ENCODE assay signal across 12 cellular contexts in genomic region chr16:56558024-56558747, GRCh38. TPM values are rescaled to one million over a fixed set of nuclear protein-coding genes. Genes with fewer than 3 reads are reported as not detected.
DNase-seq lines count a peak whose midpoint lies in the region; ATAC-seq and TF ChIP-seq lines count a peak whose summit lies in the region.
"Had no signal": no experiment of that assay in that cellular context is flagged by ENCODE, and none has a peak within 500 bp of the region (broad histone marks: within the 10 kb centered on the region; RNA-seq: fewer than 3 reads in every experiment).

No MANE protein-coding gene starts in this region.

- no peak overlapping the region for H2BK12ac ChIP-seq in trophoblast cell (ENCODE audit: low read length)

- H3K4me3 Mint-ChIP-seq in GM23338 = no peak overlapping the region
- H3K4me3 Mint-ChIP-seq: dendritic cell treated with granulocyte-macrophage colony-stimulating factor and Interleukin-4, amounts not matched to agents 40 ng/mL and 50 ng/mL, for 4 days had no signal

- no peak overlapping the region for H2BK120ac ChIP-seq in trophoblast cell (ENCODE audit: insufficient read depth, low read length, poor library complexity)

- H3K9me3 ChIP-seq in trophoblast cell (ENCODE audit: insufficient read depth, low read depth, low read length) = no peaks in the 10 kb centered on the region

- H4K20me1 ChIP-seq in GM23338 (replicated peaks; ENCODE audit: insufficient read depth) = no peaks in the 10 kb centered on the region

- H3K14ac ChIP-seq in trophoblast cell (ENCODE audit: low read length) = no peak overlapping the region

- H3K9me3 Mint-ChIP-seq in GM23338 = no peaks in the 10 kb centered on the region
- H3K9me3 Mint-ChIP-seq: dendritic cell treated with granulocyte-macrophage colony-stimulating factor and Interleukin-4, amounts not matched to agents 40 ng/mL and 50 ng/mL, for 4 days had no signal

- no peak overlapping the region for H3K18ac ChIP-seq in trophoblast cell (ENCODE audit: low read length)

- no peak overlapping the region for H4K12ac ChIP-seq in trophoblast cell (ENCODE audit: low read depth, low read length)

- H3F3A ChIP-seq in GM23338 (replicated peaks; ENCODE audit: low read depth) = no peaks in the 10 kb centered on the region

- no peak overlapping the region for H3K27ac Mint-ChIP-seq in GM23338
- H3K27ac Mint-ChIP-seq: dendritic cell treated with granulocyte-macrophage colony-stimulating factor and Interleukin-4, amounts not matched to agents 40 ng/mL and 50 ng/mL, for 4 days had no signal

- intact Hi-C loops in posterior cingulate gyrus (cut with DNase I) = no loop called here

- no peak overlapping the region for H4K8ac ChIP-seq in trophoblast cell (ENCODE audit: low read depth, low read length)

- H2AK5ac ChIP-seq in trophoblast cell (ENCODE audit: low read length) = no peak overlapping the region

- H2AFZ ChIP-seq in GM23338 (peak overlapping the region; percentile 56), trophoblast cell (ENCODE audit: insufficient read depth, low read length, poor library complexity) (no peak overlapping the region)

- H3K4me1 Mint-ChIP-seq in GM23338 = no peaks in the 10 kb centered on the region; the same call in 2 of the 3 replicates

- H3K27ac ChIP-seq in GM23338 (ENCODE audit: low read depth) (no peak overlapping the region), trophoblast cell (ENCODE audit: low read depth, low read length) (no peak overlapping the region)
- H3K27ac ChIP-seq: VCaP had no signal

- H3K36me3 ChIP-seq in GM23338 (ENCODE audit: insufficient read depth) = no peaks in the 10 kb centered on the region
- H3K36me3 ChIP-seq in trophoblast cell (ENCODE audit: control insufficient read depth in 1 of 2, insufficient read depth in 2 of 2, low read length in 2 of 2) = no peaks in the 10 kb centered on the region

- H3K4me2 ChIP-seq in GM23338 (no peak overlapping the region), trophoblast cell (ENCODE audit: low read length) (no peak overlapping the region)

- POLR2A ChIA-PET in GM10248 (lab: Yijun Ruan, JAX) = no interaction called here

- no peak for DNase-seq in GM23338 (ENCODE audit: low spot score)
- DNase-seq in NCI-H2227 (lab: John Stamatoyannopoulos, UW; ENCODE audit: unreplicated experiment) = peak; percentile 84
- DNase-seq in choroid plexus epithelial cell (ENCODE audit: low read depth) = peak; percentile 11
- DNase-seq in posterior cingulate gyrus = peak; percentile 58 to 94 (median 76)
- no peak for DNase-seq in GM10248 (ENCODE audit: extremely low spot score)
- no peak for DNase-seq in trophoblast cell
- no peak for DNase-seq in stimulated activated naive CD4-positive, alpha-beta T cell treated with Interleukin-2 at 50 U/mL for 16 hours (lab: John Stamatoyannopoulos, UW)
- DNase-seq: MM.1S had no signal

- H2BK5ac ChIP-seq in trophoblast cell (ENCODE audit: low read depth, low read length, poor library complexity) = no peak overlapping the region

- no peak overlapping the region for H4K91ac ChIP-seq in trophoblast cell (ENCODE audit: low read depth, low read length)

- TF ChIP-seq CTCF in GM23338 (conservative IDR thresholded peaks at IDR 0.05; ENCODE audit: low read depth in 2 of 2) (no peak), choroid plexus epithelial cell (conservative IDR thresholded peaks at IDR 0.05; ENCODE audit: low read depth, low read length) (no peak), GM10248 (IDR thresholded peaks at IDR 0.05; ENCODE audit: control extremely low read depth, extremely low read depth, low read depth, missing control alignments) (no peak)

- H3K27me3 ChIP-seq in GM23338 (ENCODE audit: insufficient read depth) (no peaks in the 10 kb centered on the region), trophoblast cell (ENCODE audit: insufficient read depth, low read length) (no peaks in the 10 kb centered on the region)

- CTCF ChIA-PET in GM10248 (lab: Yijun Ruan, JAX) = interaction anchor here (1.2 kb wide), 1 partner anchor 16 kb away, joined by 3 read pairs; no protein-coding TSS in a partner anchor

- H3K36me3 Mint-ChIP-seq in GM23338 (ENCODE audit: low read depth) = no peaks in the 10 kb centered on the region

- no peak overlapping the region for H3K4ac ChIP-seq in trophoblast cell (ENCODE audit: low read depth, low read length)

- H3K27me3 Mint-ChIP-seq in GM23338 (ENCODE audit: insufficient read depth, low read depth, poor library complexity) = peaks cover 5% of the 10 kb centered on the region

- no peak for ATAC-seq in GM23338
- ATAC-seq in GM21529 (IDR thresholded peaks at IDR 0.05; ENCODE audit: unreplicated experiment) = no peak

- no CpG with 5 or more reads among the region's 8 CpGs for WGBS in trophoblast cell (ENCODE audit: extremely low coverage, insufficient coverage, insufficient read length)

- H3K4me3 ChIP-seq in GM23338 (no peak overlapping the region), choroid plexus epithelial cell (ENCODE audit: low read depth, low read length) (no peak overlapping the region), trophoblast cell (ENCODE audit: low read depth, low read length) (no peak overlapping the region)

- no peak overlapping the region for H3K23ac ChIP-seq in trophoblast cell (ENCODE audit: low read length)

- no peaks in the 10 kb centered on the region for H3K79me1 ChIP-seq in trophoblast cell (ENCODE audit: low read length)

- H3K9me2 ChIP-seq in GM23338 (ENCODE audit: insufficient read depth) = no peaks in the 10 kb centered on the region

- no peak overlapping the region for H3K9ac ChIP-seq in trophoblast cell (ENCODE audit: low read length)

- no peaks in the 10 kb centered on the region for H3K4me1 ChIP-seq in GM23338 (ENCODE audit: insufficient read depth)
- no peaks in the 10 kb centered on the region for H3K4me1 ChIP-seq in trophoblast cell (ENCODE audit: control insufficient read depth in 1 of 2, insufficient read depth in 2 of 2, low read length in 2 of 2)

- H3K79me2 ChIP-seq in GM23338 (replicated peaks; ENCODE audit: insufficient read depth) (no peaks in the 10 kb centered on the region), trophoblast cell (ENCODE audit: control insufficient read depth, insufficient read depth, low read length, poor library complexity) (no peaks in the 10 kb centered on the region)

TF ChIP-seq in GM23338, 12 proteins besides CTCF, POLR2A, EP300 and RAD21 (continues in another document):
- no peak for TF ChIP-seq EZH2 (IDR thresholded peaks at IDR 0.05; ENCODE audit: low read depth, unreplicated experiment)
- TF ChIP-seq POLR2AphosphoS5 (IDR thresholded peaks at IDR 0.05; ENCODE audit: low read depth) = no peak

RNA-seq across cellular contexts. Expression of gene MT4, which starts 6.7 kb away (rescaled TPM):
- total RNA-seq in GM23338 (2014; rRNA removed; shearing (Covaris generic)) = not detected in 2 replicates
- polyA plus RNA-seq in GM23338 (2016; fragmentation: Nextera tagmentation; extraction: Ambion mirVana) = not detected in 2 replicates
- polyA plus RNA-seq in trophoblast cell (2013) = 0.88 and 1.5 TPM in 2 replicates
- total RNA-seq: lung microvascular endothelial cell had no signal

RNA-seq across cellular contexts. Expression of gene MT3, which starts 31.1 kb away (rescaled TPM):
- total RNA-seq in GM23338 (2014; rRNA removed; shearing (Covaris generic)) = not detected in 2 replicates
- polyA plus RNA-seq in GM23338 (2016; fragmentation: Nextera tagmentation; extraction: Ambion mirVana) = not detected in 2 replicates
- polyA plus RNA-seq in trophoblast cell (2013) = not detected in 2 replicates
- total RNA-seq: lung microvascular endothelial cell had no signal

RNA-seq across cellular contexts. Expression of gene BBS2, which starts 38.4 kb away (rescaled TPM):
- 19.7 and 25.2 TPM in 2 replicates for total RNA-seq in GM23338 (2014; rRNA removed; shearing (Covaris generic))
- polyA plus RNA-seq in GM23338 (2016; fragmentation: Nextera tagmentation; extraction: Ambion mirVana) = 11.4 and 13.7 TPM in 2 replicates
- 17.5 and 17.9 TPM in 2 replicates for polyA plus RNA-seq in trophoblast cell (2013)

RNA-seq across cellular contexts. Expression of gene MT2A, which starts 50.2 kb away (rescaled TPM):
- total RNA-seq in GM23338 (2014; rRNA removed; shearing (Covaris generic)) = 8.9 and 13.9 TPM in 2 replicates
- polyA plus RNA-seq in GM23338 (2016; fragmentation: Nextera tagmentation; extraction: Ambion mirVana) = 243 and 267 TPM in 2 replicates
- polyA plus RNA-seq in trophoblast cell (2013) = 236 and 279 TPM in 2 replicates

Comparison
In these comparisons a context has a peak if more than half of its experiments do, and no peak if none do; other contexts are left out.
1. DNase-seq: peak in NCI-H2227 (single experiment), choroid plexus epithelial cell (single experiment) and posterior cingulate gyrus (10 of 10); none in GM23338 (single experiment), GM10248 (single experiment), trophoblast cell (0 of 2) and stimulated activated naive CD4-positive, alpha-beta T cell treated with Interleukin-2 at 50 U/mL for 16 hours (single experiment).